ENCODE assay signal across 26 cellular contexts in genomic region chr4:146855761-146856160, GRCh38.
DNase-seq lines count a peak whose midpoint lies in the region; ATAC-seq, FAIRE-seq and TF ChIP-seq lines count a peak whose summit lies in the region.
"Had no signal": no experiment of that assay in that cellular context is flagged by ENCODE, and none has a peak within 500 bp of the region (broad histone marks: within the 10 kb centered on the region; RNA-seq: fewer than 3 reads in every experiment).

No MANE protein-coding gene starts in this region.

- ATAC-seq in GM18873 (IDR thresholded peaks at IDR 0.05; ENCODE audit: low FRiP score, unreplicated experiment) (no peak), Right ventricle myocardium superior (ENCODE audit: poor library complexity) (no peak)
- ATAC-seq: GM12878 had no signal

- intact Hi-C loops in Right ventricle myocardium superior (cut with DNase I), result no loop called here

- TF ChIP-seq CTCF in D721Med (IDR thresholded peaks at IDR 0.05; ENCODE audit: insufficient read depth, missing control alignments), result no peak

- FAIRE-seq in D721Med (lab: Jason Lieb, UNC) (peak; percentile 95), urothelium cell line (lab: Jason Lieb, UNC) (no peak)
- FAIRE-seq: GM12878, GM12892, GM18507, GM19239 had no signal

- DNase-seq in D721Med (ENCODE audit: insufficient read length, low spot score) (no peak), NCI-H524 treated with DMSO at 0.1 percent for 48 hours (lab: John Stamatoyannopoulos, UW) (peak; percentile 34), NCI-H82 treated with DMSO at 0.1 percent for 48 hours (lab: John Stamatoyannopoulos, UW; ENCODE audit: unreplicated experiment) (peak; percentile 17), urothelium cell line (ENCODE audit: low spot score) (no peak), Right ventricle myocardium superior (no peak)
- DNase-seq in effector CD4-positive, alpha-beta T cell, result no peak
- DNase-seq: 8988T; ACHN; BE2C; C1 segment of cervical spinal cord; CD4-positive, alpha-beta memory T cell; CD4-positive, CD25-positive, alpha-beta regulatory T cell; CD8-positive, alpha-beta memory T cell; COR-L47; DMS 273 treated with DMSO at 0.1 percent for 48 hours; DMS153; DMS53; DMS79; DND-41; EL; GDM1 had no signal

Comparison
In these comparisons a context has a peak if more than half of its experiments do, and no peak if none do; other contexts are left out.
1. DNase-seq: peak in NCI-H524 treated with DMSO at 0.1 percent for 48 hours (single experiment) and NCI-H82 treated with DMSO at 0.1 percent for 48 hours (single experiment); none in D721Med (single experiment), urothelium cell line (single experiment), effector CD4-positive, alpha-beta T cell (single experiment) and Right ventricle myocardium superior (single experiment).